In the genomic region with DNA sequence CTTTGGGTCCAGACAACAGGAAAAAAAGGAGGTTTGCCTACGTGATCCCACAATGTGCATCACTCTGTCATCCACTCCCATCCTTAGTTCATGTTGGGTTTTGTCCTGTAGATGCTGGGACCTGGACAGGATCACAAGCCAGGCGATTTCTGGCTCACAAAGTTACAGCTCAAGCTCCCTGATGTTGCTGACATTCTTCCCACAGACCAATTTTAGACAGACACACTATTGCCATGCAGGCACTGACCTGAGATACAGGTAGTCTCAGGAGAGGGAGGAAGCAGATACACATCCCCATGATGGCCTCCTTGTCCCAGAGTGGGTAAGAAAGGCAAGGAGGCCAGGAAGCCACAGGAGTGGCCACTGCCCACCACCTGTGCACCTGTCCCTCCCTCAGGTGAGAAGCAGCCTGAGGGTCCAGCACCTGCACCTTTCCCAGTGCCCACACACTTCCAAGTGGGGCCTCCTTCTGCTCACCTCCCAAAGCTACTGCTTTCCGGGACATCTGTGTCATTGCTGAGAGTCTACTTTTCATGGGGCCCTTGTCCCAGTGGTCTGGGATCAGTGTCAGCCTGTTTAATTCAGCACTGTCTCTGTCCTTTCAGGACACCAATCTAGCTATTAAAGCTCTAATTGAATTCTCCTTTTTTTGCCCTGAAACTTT, we compare ENCODE assay signal across 22 cellular contexts.
"Had no signal": no experiment of that assay in that cellular context is flagged by ENCODE, and none has a peak within 500 bp of the region (broad histone marks: within the 10 kb centered on the region; RNA-seq: fewer than 3 reads in every experiment).

No MANE protein-coding gene starts in this region.

- H3K27me3 ChIP-seq: right lobe of liver, tibial artery, upper lobe of left lung, vagina had no signal

- H2AFZ ChIP-seq: hepatocyte, parathyroid adenoma had no signal

- H3K9me3 Mint-ChIP-seq: endodermal cell; nephron; stimulated activated effector memory CD8-positive, alpha-beta T cell treated with anti-CD3 and anti-CD28 coated beads, Interleukin-12 subunit alpha, Interleukin-12 subunit beta, amount 100 ng/mL, for 72 hours; stimulated activated naive CD8-positive, alpha-beta T cell treated with anti-CD3 and anti-CD28 coated beads, Interleukin-15, Interleukin-2, amounts not matched to agents 100 ng/mL and 50 ng/mL, for 24 hours had no signal

- H3K4me1 Mint-ChIP-seq: nephron; stimulated activated effector memory CD8-positive, alpha-beta T cell treated with anti-CD3 and anti-CD28 coated beads, Interleukin-12 subunit alpha, Interleukin-12 subunit beta, amount 100 ng/mL, for 72 hours had no signal

- H3K4me3 Mint-ChIP-seq: endodermal cell; nephron; stimulated activated effector memory CD8-positive, alpha-beta T cell treated with anti-CD3 and anti-CD28 coated beads, Interleukin-12 subunit alpha, Interleukin-12 subunit beta, amount 100 ng/mL, for 72 hours; stimulated activated naive CD8-positive, alpha-beta T cell treated with anti-CD3 and anti-CD28 coated beads, Interleukin-15, Interleukin-2, amounts not matched to agents 100 ng/mL and 50 ng/mL, for 24 hours had no signal

- DNase-seq: dermis blood vessel endothelial cell; endodermal cell; erythroblast; foreskin melanocyte; kidney; left cardiac atrium; left ventricle myocardium inferior; lower lobe of right lung; mesenchymal stem cell; midbrain; right lobe of liver; stimulated activated CD4-positive, alpha-beta T cell treated with anti-CD3 and anti-CD28 coated beads, Interleukin-4, amount 100 ng/mL, for 1 hour; stimulated activated CD8-positive, alpha-beta memory T cell treated with anti-CD3 and anti-CD28 coated beads, Interleukin-4, amount 100 ng/mL, for 48 hours; tibial artery; upper lobe of left lung had no signal

- ATAC-seq: left cardiac atrium; lower lobe of right lung; right lobe of liver; stimulated activated effector memory CD8-positive, alpha-beta T cell treated with anti-CD3 and anti-CD28 coated beads, Interleukin-12 subunit alpha, Interleukin-12 subunit beta, amount 100 ng/mL, for 72 hours had no signal

- H3K36me3 ChIP-seq: left ventricle myocardium inferior, lower lobe of right lung, prostate gland, right lobe of liver, tibial artery, upper lobe of left lung, vagina had no signal

- H3K27ac ChIP-seq: hepatocyte, left ventricle myocardium inferior, lower lobe of right lung, parathyroid adenoma, prostate gland, right lobe of liver, tibial artery, upper lobe of left lung, vagina had no signal

- H3K36me3 Mint-ChIP-seq: stimulated activated effector memory CD8-positive, alpha-beta T cell treated with anti-CD3 and anti-CD28 coated beads, Interleukin-12 subunit alpha, Interleukin-12 subunit beta, amount 100 ng/mL, for 72 hours had no signal

- H3K9me3 ChIP-seq: left ventricle myocardium inferior, lower lobe of right lung, prostate gland, right lobe of liver, tibial artery, upper lobe of left lung, vagina had no signal

- H3K4me2 ChIP-seq: hepatocyte had no signal

- H3K9ac ChIP-seq: parathyroid adenoma had no signal

- H3K79me2 ChIP-seq: hepatocyte, parathyroid adenoma had no signal

- H3K27ac Mint-ChIP-seq: endodermal cell; nephron; stimulated activated effector memory CD8-positive, alpha-beta T cell treated with anti-CD3 and anti-CD28 coated beads, Interleukin-12 subunit alpha, Interleukin-12 subunit beta, amount 100 ng/mL, for 72 hours; stimulated activated naive CD8-positive, alpha-beta T cell treated with anti-CD3 and anti-CD28 coated beads, Interleukin-15, Interleukin-2, amounts not matched to agents 100 ng/mL and 50 ng/mL, for 24 hours had no signal

- H3K4me3 ChIP-seq: hepatocyte, left ventricle myocardium inferior, lower lobe of right lung, prostate gland, right lobe of liver, tibial artery, upper lobe of left lung, vagina had no signal
